18 cellular contexts compared by ENCODE assay signal in the genomic region with DNA sequence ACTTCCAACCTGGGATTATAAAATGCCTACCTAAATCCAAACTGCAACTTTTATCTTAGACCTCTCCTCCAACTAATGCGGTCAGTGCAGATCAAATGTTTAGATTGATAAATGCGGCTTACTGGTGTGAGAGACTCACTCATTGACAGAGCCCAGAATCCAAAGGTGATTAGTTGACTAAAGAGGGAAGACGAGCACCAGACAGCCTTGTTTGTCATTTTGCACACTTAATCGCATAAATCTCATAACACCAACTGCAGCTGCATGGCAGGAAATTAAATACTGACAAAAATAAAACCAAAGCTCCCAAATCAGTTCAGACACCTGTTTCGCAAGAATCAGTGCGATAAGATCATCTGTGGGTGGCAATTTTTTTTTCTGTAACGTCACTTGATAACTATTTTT. TPM values are rescaled to one million over a fixed set of nuclear protein-coding genes. Genes with fewer than 3 reads are reported as not detected.
A peak's percentile ranks its signal among the peaks of the same experiment; 100 is the strongest.
DNase-seq lines count a peak whose midpoint lies in the region; ATAC-seq and TF ChIP-seq lines count a peak whose summit lies in the region.
"Had no signal": no experiment of that assay in that cellular context is flagged by ENCODE, and none has a peak within 500 bp of the region (broad histone marks: within the 10 kb centered on the region; RNA-seq: fewer than 3 reads in every experiment).

No MANE protein-coding gene starts in this region.

- H3F3A ChIP-seq in GM23248 (ENCODE audit: insufficient read depth) (no peaks in the 10 kb centered on the region), PC-9 (ENCODE audit: insufficient read depth, low read depth) (no peaks in the 10 kb centered on the region)

- no peaks in the 10 kb centered on the region for H3K9me3 ChIP-seq in BLaER1 treated with 17β-estradiol and CSF1 and Interleukin-3, amounts not matched to agents 10 nM and 100 nM (replicated peaks in 1 of 11)
- H3K9me3 ChIP-seq in GM23248 (ENCODE audit: low read depth) (no peaks in the 10 kb centered on the region), PC-9 (ENCODE audit: insufficient read depth, low read depth) (no peaks in the 10 kb centered on the region), osteoblast (ENCODE audit: low read depth, low read length) (no peaks in the 10 kb centered on the region)
- H3K9me3 ChIP-seq: SJSA1 had no signal

- H3K79me2 ChIP-seq in GM23248 (ENCODE audit: insufficient read depth) (no peaks in the 10 kb centered on the region), PC-9 (ENCODE audit: low read depth) (no peaks in the 10 kb centered on the region), osteoblast (ENCODE audit: insufficient read depth, low read length) (no peaks in the 10 kb centered on the region)

- no peak for ATAC-seq in GM18858 (IDR thresholded peaks at IDR 0.05; ENCODE audit: unreplicated experiment)

- no peak for TF ChIP-seq CTCF in PC-9 (conservative IDR thresholded peaks at IDR 0.05)
- no peak for TF ChIP-seq CTCF in osteoblast (IDR thresholded peaks at IDR 0.05; ENCODE audit: extremely low read depth, low read depth, low read length)

- in situ Hi-C loops in GM23248 (cut with MboI), result loop anchor here (25.0 kb wide), 2 partner anchors 593 to 818 kb away; no protein-coding TSS in a partner anchor

- H4K20me1 ChIP-seq in BLaER1 treated with 17β-estradiol and CSF1 and Interleukin-3, amounts not matched to agents 10 nM and 100 nM, result no peaks in the 10 kb centered on the region
- H4K20me1 ChIP-seq in GM23248 (ENCODE audit: insufficient read depth) (no peaks in the 10 kb centered on the region), PC-9 (ENCODE audit: insufficient read depth) (no peaks in the 10 kb centered on the region), osteoblast (ENCODE audit: insufficient read depth, low read length) (no peaks in the 10 kb centered on the region)

- intact Hi-C loops in PC-9 (cut with micrococcal nuclease; ENCODE audit: unreplicated experiment), result loop anchor here (10.0 kb wide), 1 partner anchor 280 kb away; no protein-coding TSS in a partner anchor

- no peak overlapping the region for H3K9ac ChIP-seq in BLaER1 treated with 17β-estradiol and CSF1 and Interleukin-3, amounts not matched to agents 10 nM and 100 nM
- no peak overlapping the region for H3K9ac ChIP-seq in GM23248

- H3K4me2 ChIP-seq in BLaER1 treated with 17β-estradiol and CSF1 and Interleukin-3, amounts not matched to agents 10 nM and 100 nM, result peak overlapping the region in 10 of 11 experiments; percentile 14 to 71 (median 56); a peak in 20 of 22 replicates
- H3K4me2 ChIP-seq in GM23248 (ENCODE audit: unreplicated experiment) (no peak overlapping the region), PC-9 (peak overlapping the region; percentile 49), osteoblast (ENCODE audit: insufficient read depth, low read length) (no peak overlapping the region)

- H3K4me1 ChIP-seq in BLaER1 treated with 17β-estradiol and CSF1 and Interleukin-3, amounts not matched to agents 10 nM and 100 nM, result peaks cover 0 to 29% (median 21%) of the 10 kb centered on the region in 10 experiments; a peak in 17 of 20 replicates
- no peaks in the 10 kb centered on the region for H3K4me1 ChIP-seq in GM23248 (ENCODE audit: insufficient read depth)
- H3K4me1 ChIP-seq in PC-9 (replicated peaks; ENCODE audit: insufficient read depth), result peaks cover 26% of the 10 kb centered on the region
- peaks cover 8% of the 10 kb centered on the region for H3K4me1 ChIP-seq in osteoblast (ENCODE audit: insufficient read depth, low read length)

- DNase-seq in GM23248 (peak; percentile 16), PC-9 (peak; percentile 15 to 74), osteoblast (ENCODE audit: insufficient read length, low spot score, missing footprints) (peak; percentile 68), NCI-H226 (no peak)
- no peak for DNase-seq in activated CD4-positive, CD25-positive, alpha-beta regulatory T cell (lab: John Stamatoyannopoulos, UW)
- DNase-seq: KBM-7, NCI-H1092 treated with DMSO at 0.1 percent for 48 hours, NCI-H1694 treated with DMSO at 0.1 percent for 48 hours, NCI-H774 had no signal

- peak overlapping the region in 1 of 11 experiments; percentile 38; a peak in 4 of 22 replicates for H3K27ac ChIP-seq in BLaER1 treated with 17β-estradiol and CSF1 and Interleukin-3, amounts not matched to agents 10 nM and 100 nM
- no peak overlapping the region for H3K27ac ChIP-seq in GM23248
- peak overlapping the region; percentile 40; the same call in 1 of the 2 replicates for H3K27ac ChIP-seq in PC-9
- H3K27ac ChIP-seq in osteoblast (ENCODE audit: low read depth, low read length), result no peak overlapping the region
- H3K27ac ChIP-seq: SJSA1 had no signal

- H3K9me2 ChIP-seq in GM23248 (ENCODE audit: insufficient read depth) (no peaks in the 10 kb centered on the region), PC-9 (ENCODE audit: insufficient read depth) (no peaks in the 10 kb centered on the region)

- POLR2A ChIA-PET in PC-9 (lab: Charles Lee; ENCODE audit: unreplicated experiment), result no interaction called here

- H3K4me3 ChIP-seq in BLaER1 treated with 17β-estradiol and CSF1 and Interleukin-3, amounts not matched to agents 10 nM and 100 nM, result no peak overlapping the region
- no peak overlapping the region for H3K4me3 ChIP-seq in GM23248
- no peak overlapping the region for H3K4me3 ChIP-seq in PC-9
- H3K4me3 ChIP-seq in osteoblast (ENCODE audit: insufficient read depth, low read length), result no peak overlapping the region
- H3K4me3 ChIP-seq: SJSA1 had no signal

- no peaks in the 10 kb centered on the region for H3K27me3 ChIP-seq in BLaER1 treated with 17β-estradiol and CSF1 and Interleukin-3, amounts not matched to agents 10 nM and 100 nM
- H3K27me3 ChIP-seq in GM23248 (replicated peaks; ENCODE audit: insufficient read depth), result peaks cover 42% of the 10 kb centered on the region
- H3K27me3 ChIP-seq in PC-9 (ENCODE audit: insufficient read depth, low read depth), result no peaks in the 10 kb centered on the region
- H3K27me3 ChIP-seq in osteoblast (ENCODE audit: insufficient read depth, low read length), result peaks cover 13% of the 10 kb centered on the region
- H3K27me3 ChIP-seq: SJSA1 had no signal

- no peaks in the 10 kb centered on the region for H3K36me3 ChIP-seq in BLaER1 treated with 17β-estradiol and CSF1 and Interleukin-3, amounts not matched to agents 10 nM and 100 nM
- H3K36me3 ChIP-seq in GM23248 (ENCODE audit: low read depth) (no peaks in the 10 kb centered on the region), PC-9 (ENCODE audit: low read depth) (no peaks in the 10 kb centered on the region), osteoblast (ENCODE audit: insufficient read depth, low read length) (no peaks in the 10 kb centered on the region)
- H3K36me3 ChIP-seq: SJSA1 had no signal

- no peak overlapping the region for H2AFZ ChIP-seq in GM23248
- H2AFZ ChIP-seq in PC-9, result no peak overlapping the region
- no peak overlapping the region for H2AFZ ChIP-seq in osteoblast (ENCODE audit: low read length)

- no TSS peak for BruUV-seq in PC-9 (replicated peaks; lab: Mats Ljungman, UMichigan)

- CTCF ChIA-PET in PC-9 (lab: Charles Lee), result no interaction called here

- 53 to 54% methylated on average over 7 of the region's 7 CpGs for WGBS in GM23248 (ENCODE audit: low coverage in 1 of 2, low lambda C conversion rate in 2 of 2, missing lambda C conversion rate in 2 of 2), 2 experiments

RNA-seq across cellular contexts. Expression of gene NACA2, which starts 35.9 kb away (rescaled TPM):
- total RNA-seq in GM23248 (2014; rRNA removed; shearing (Covaris generic)), result not detected in 2 replicates
- polyA plus RNA-seq in GM23248 (2016; fragmentation: Nextera tagmentation; extraction: Ambion mirVana), result not detected in 2 replicates
- total RNA-seq in PC-9 (2021) (not detected in 2 replicates), osteoblast (under 0.01 TPM in 1 of 2 replicates, not detected in the other)
- total RNA-seq: A673; CD4-positive, alpha-beta memory T cell; HT1080; M059J; NCI-H460; RPMI7951; SJSA1 had no signal
- polyA plus RNA-seq: CD4-positive, alpha-beta memory T cell had no signal

Comparison
In these comparisons a context has a peak if more than half of its experiments do, and no peak if none do; other contexts are left out.
1. H3K4me2 ChIP-seq: peak in BLaER1 treated with 17β-estradiol and CSF1 and Interleukin-3, amounts not matched to agents 10 nM and 100 nM (10 of 11) and PC-9 (single experiment); none in GM23248 (single experiment) and osteoblast (single experiment).
2. DNase-seq: peak in GM23248 (single experiment), PC-9 (2 of 2) and osteoblast (single experiment); none in NCI-H226 (single experiment) and activated CD4-positive, CD25-positive, alpha-beta regulatory T cell (0 of 4).